8 cellular contexts compared by ENCODE assay signal in genomic region chr9:70563437-70564204, GRCh38.
A peak's percentile ranks its signal among the peaks of the same experiment; 100 is the strongest.
DNase-seq lines count a peak whose midpoint lies in the region; ATAC-seq and TF ChIP-seq lines count a peak whose summit lies in the region.

No MANE protein-coding gene starts in this region.

- H3K9me3 ChIP-seq in Loucy (ENCODE audit: insufficient read depth, low read depth, low read length), result no peaks in the 10 kb centered on the region
- H3K9me3 ChIP-seq in neural progenitor cell (ENCODE audit: low read depth), result no peaks in the 10 kb centered on the region

- H3K27me3 Mint-ChIP-seq in neural progenitor cell (ENCODE audit: insufficient read depth, low read depth), result peaks cover 2% of the 10 kb centered on the region

- H3K9ac ChIP-seq in Loucy (ENCODE audit: low read depth, low read length, poor library complexity, severe bottlenecking) (peak overlapping the region; percentile 31), neural progenitor cell (no peak overlapping the region)

- peak; percentile 97 for DNase-seq in EH (ENCODE audit: low read depth)
- peak; percentile 24 for DNase-seq in activated T-helper 9 cell treated with anti-CD3 and anti-CD28 coated beads, Interleukin-2, amount 50 U/mL, for 16 hours (ENCODE audit: low read depth)
- no peak for DNase-seq in left ventricle myocardium superior
- DNase-seq in stimulated activated CD8-positive, alpha-beta memory T cell treated with anti-CD3 and anti-CD28 coated beads, Interleukin-4, amount 100 ng/mL, for 48 hours, result peak; percentile 49
- DNase-seq in neural progenitor cell (ENCODE audit: low spot score), result no peak
- DNase-seq in DMS79 (lab: John Stamatoyannopoulos, UW), result no peak

- H3K4me3 ChIP-seq in Loucy (ENCODE audit: low read length, poor library complexity, severe bottlenecking) (peak overlapping the region; percentile 46), neural progenitor cell (no peak overlapping the region)

- no peaks in the 10 kb centered on the region for H4K20me1 ChIP-seq in Loucy (ENCODE audit: insufficient read depth, low read length, poor library complexity, severe bottlenecking)
- H4K20me1 ChIP-seq in neural progenitor cell (ENCODE audit: low read depth), result no peaks in the 10 kb centered on the region

- no peaks in the 10 kb centered on the region for H3K36me3 Mint-ChIP-seq in neural progenitor cell

- H3K4me2 ChIP-seq in Loucy (ENCODE audit: low read depth, low read length, poor library complexity, severe bottlenecking) (peak overlapping the region; percentile 67), neural progenitor cell (no peak overlapping the region)

- H3K9me3 Mint-ChIP-seq in neural progenitor cell, result no peaks in the 10 kb centered on the region

- TF ChIP-seq CTCF in Loucy (conservative IDR thresholded peaks at IDR 0.05; ENCODE audit: low read length), result no peak
- no peak for TF ChIP-seq CTCF in neural progenitor cell (IDR thresholded peaks at IDR 0.05)

- no peak overlapping the region for H3K4me3 Mint-ChIP-seq in neural progenitor cell

- H3K27ac ChIP-seq in neural progenitor cell, result no peak overlapping the region

- ATAC-seq in GM21528 (IDR thresholded peaks at IDR 0.05; ENCODE audit: low FRiP score, unreplicated experiment) (peak; percentile 99), left ventricle myocardium superior (peak; percentile 65)

- H3F3A ChIP-seq in Loucy (ENCODE audit: low read depth), result no peaks in the 10 kb centered on the region
- peaks cover 23% of the 10 kb centered on the region for H3F3A ChIP-seq in neural progenitor cell (ENCODE audit: low read depth)

- H2AFZ ChIP-seq in Loucy (ENCODE audit: low read length) (peak overlapping the region; percentile 54), neural progenitor cell (replicated peaks) (no peak overlapping the region)

- peaks cover 22% of the 10 kb centered on the region for H3K4me1 ChIP-seq in Loucy (ENCODE audit: insufficient read depth, low read length, poor library complexity, severe bottlenecking)
- peaks cover 39% of the 10 kb centered on the region for H3K4me1 ChIP-seq in neural progenitor cell

- intact Hi-C loops in left ventricle myocardium superior (cut with micrococcal nuclease), result no loop called here

- H3K36me3 ChIP-seq in Loucy (ENCODE audit: insufficient read depth, low read length) (no peaks in the 10 kb centered on the region), neural progenitor cell (no peaks in the 10 kb centered on the region)

- H3K9me2 ChIP-seq in Loucy (replicated peaks; ENCODE audit: low read depth, low read length), result no peaks in the 10 kb centered on the region

- H3K79me2 ChIP-seq in Loucy (ENCODE audit: insufficient read depth, low read length) (no peaks in the 10 kb centered on the region), neural progenitor cell (ENCODE audit: low read depth) (no peaks in the 10 kb centered on the region)

- peaks cover 22% of the 10 kb centered on the region for H3K4me1 Mint-ChIP-seq in neural progenitor cell

- H3K27ac Mint-ChIP-seq in neural progenitor cell, result no peak overlapping the region

- no peaks in the 10 kb centered on the region for H3K27me3 ChIP-seq in Loucy (ENCODE audit: insufficient read depth, low read length, poor library complexity, severe bottlenecking)
- no peaks in the 10 kb centered on the region for H3K27me3 ChIP-seq in neural progenitor cell

Comparison
In these comparisons a context has a peak if more than half of its experiments do, and no peak if none do; other contexts are left out.
1. DNase-seq: peak in EH (single experiment), activated T-helper 9 cell treated with anti-CD3 and anti-CD28 coated beads, Interleukin-2, amount 50 U/mL, for 16 hours (single experiment) and stimulated activated CD8-positive, alpha-beta memory T cell treated with anti-CD3 and anti-CD28 coated beads, Interleukin-4, amount 100 ng/mL, for 48 hours (single experiment); none in left ventricle myocardium superior (single experiment), neural progenitor cell (single experiment) and DMS79 (single experiment).